Comparison of ENCODE assay signal across 20 cellular contexts in the genomic region with DNA sequence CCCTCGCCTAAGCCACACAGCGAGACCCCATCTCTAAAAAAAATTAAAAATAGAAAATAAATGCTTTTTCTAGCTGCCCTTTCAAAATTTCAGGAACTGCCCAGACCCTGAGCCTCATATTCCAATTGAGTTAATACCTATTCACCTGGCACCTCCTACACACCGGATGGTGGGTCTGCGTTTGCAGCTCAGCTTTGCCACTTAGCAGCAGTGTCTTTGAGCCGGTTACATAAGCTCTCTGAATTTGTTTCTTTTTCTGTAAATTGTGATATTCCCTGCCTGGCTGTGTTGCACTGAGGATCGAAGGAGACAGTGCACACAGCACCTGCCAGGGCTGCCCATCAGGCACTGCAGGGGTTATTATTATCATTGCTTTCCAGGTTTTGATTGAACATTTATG.
"Had no signal": no experiment of that assay in that cellular context is flagged by ENCODE, and none has a peak within 500 bp of the region (broad histone marks: within the 10 kb centered on the region; RNA-seq: fewer than 3 reads in every experiment).

No MANE protein-coding gene starts in this region.

- H3K9me3 ChIP-seq: SK-N-SH had no signal

- H3K27ac ChIP-seq: KMS-11, RWPE1 had no signal

- H3K4me1 Mint-ChIP-seq: IgD-negative memory B cell had no signal

- H3K4me3 ChIP-seq: K562 had no signal

- H3K36me3 Mint-ChIP-seq: IgD-negative memory B cell had no signal

- H3K27ac Mint-ChIP-seq: IgD-negative memory B cell had no signal

- H3K4me3 Mint-ChIP-seq: IgD-negative memory B cell had no signal

- H3K9me3 Mint-ChIP-seq: IgD-negative memory B cell had no signal

- ATAC-seq: K562 had no signal

- DNase-seq: Kasumi-1, MM.1S, NCI-H1092 treated with DMSO at 0.1 percent for 48 hours, NCI-H1436, NCI-H187, NCI-H2029, NCI-H2081 treated with DMSO at 0.1 percent for 48 hours, NCI-H2171, NCI-H226, NCI-H446, NCI-H510A, NCI-H524 treated with DMSO at 0.1 percent for 48 hours, NCI-H69, NCI-H774, SHP77, SK-N-SH had no signal
